Comparison of ENCODE assay signal across 8 cellular contexts in the genomic region with DNA sequence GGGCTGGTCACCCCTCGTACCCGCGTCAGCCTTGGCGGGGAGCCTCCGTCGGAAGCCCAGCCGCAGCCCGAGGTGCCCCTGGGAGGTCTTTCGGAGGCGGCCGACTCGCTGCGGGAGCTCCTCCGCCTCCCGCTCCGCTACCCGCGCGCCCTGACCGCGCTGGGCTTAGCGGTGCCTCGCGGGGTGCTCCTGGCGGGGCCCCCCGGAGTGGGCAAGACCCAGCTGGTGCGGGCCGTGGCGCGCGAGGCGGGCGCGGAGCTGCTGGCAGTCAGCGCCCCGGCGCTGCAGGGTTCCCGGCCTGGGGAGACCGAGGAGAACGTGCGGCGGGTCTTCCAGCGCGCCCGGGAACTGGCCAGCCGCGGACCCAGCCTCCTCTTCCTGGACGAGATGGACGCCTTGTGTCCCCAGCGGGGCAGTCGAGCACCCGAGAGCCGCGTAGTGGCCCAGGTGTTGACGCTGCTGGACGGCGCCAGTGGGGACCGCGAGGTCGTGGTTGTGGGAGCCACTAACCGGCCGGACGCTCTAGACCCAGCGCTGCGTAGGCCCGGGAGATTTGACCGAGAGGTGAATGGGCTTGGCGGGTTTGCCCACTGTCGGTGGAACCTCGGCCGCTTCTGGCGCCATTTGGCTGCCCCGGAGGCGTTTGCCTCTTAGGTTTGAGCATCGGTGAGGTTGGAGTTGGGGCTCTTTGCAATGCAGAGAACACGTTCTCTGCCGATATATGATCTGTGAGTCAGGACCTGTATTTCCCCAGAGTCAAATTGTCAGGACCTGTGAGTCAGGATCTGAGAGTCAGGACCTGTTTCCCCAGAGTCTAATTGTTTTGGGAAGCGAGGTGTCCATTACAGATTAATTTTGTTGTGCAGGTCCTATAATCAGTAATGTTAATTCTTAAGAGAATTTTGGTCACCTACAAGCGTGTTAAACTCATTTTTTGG. TPM values are rescaled to one million over a fixed set of nuclear protein-coding genes. Genes with fewer than 3 reads are reported as not detected.
A peak's percentile ranks its signal among the peaks of the same experiment; 100 is the strongest.
DNase-seq lines count a peak whose midpoint lies in the region; ATAC-seq and TF ChIP-seq lines count a peak whose summit lies in the region.

No MANE protein-coding gene starts in this region.

- POLR2A ChIA-PET in activated CD4-positive, alpha-beta memory T cell treated with anti-CD3 and anti-CD28 coated beads, Interleukin-2, amount 10 ng/mL, durations not matched to agents 7 days and 5 days (lab: Charles Lee) = interaction anchor here (0.6 to 3.6 kb wide), 20 partner anchors 8 to 282 kb away, joined by 3 to 70 read pairs (median 7); partner anchors contain the start of gene BLOC1S6

- no peaks in the 10 kb centered on the region for H3K27me3 ChIP-seq in GM23248 (replicated peaks; ENCODE audit: insufficient read depth)
- no peaks in the 10 kb centered on the region for H3K27me3 ChIP-seq in KMS-11 (ENCODE audit: insufficient read depth, low read depth)
- no peaks in the 10 kb centered on the region for H3K27me3 ChIP-seq in thoracic aorta (replicated peaks; ENCODE audit: insufficient read depth)

- peaks cover 52% of the 10 kb centered on the region for H3K79me2 ChIP-seq in GM23248 (ENCODE audit: insufficient read depth)
- peaks cover 16% of the 10 kb centered on the region for H3K79me2 ChIP-seq in KMS-11 (ENCODE audit: insufficient read depth, low read depth)

- CTCF ChIA-PET in activated CD4-positive, alpha-beta memory T cell treated with anti-CD3 and anti-CD28 coated beads, Interleukin-2, amount 10 ng/mL, durations not matched to agents 7 days and 5 days (lab: Charles Lee) = interaction anchor here (1.0 to 7.2 kb wide), 11 partner anchors 10 to 675 kb away, joined by 3 to 60 read pairs (median 10); no protein-coding TSS in a partner anchor

- H3K27ac Mint-ChIP-seq in activated CD4-positive, alpha-beta memory T cell treated with anti-CD3 and anti-CD28 coated beads, Interleukin-2, amount 10 ng/mL, durations not matched to agents 7 days and 5 days = peak overlapping the region; percentile 79

- H3K9me3 Mint-ChIP-seq in activated CD4-positive, alpha-beta memory T cell treated with anti-CD3 and anti-CD28 coated beads, Interleukin-2, amount 10 ng/mL, durations not matched to agents 7 days and 5 days = no peaks in the 10 kb centered on the region

- H3K36me3 Mint-ChIP-seq in activated CD4-positive, alpha-beta memory T cell treated with anti-CD3 and anti-CD28 coated beads, Interleukin-2, amount 10 ng/mL, durations not matched to agents 7 days and 5 days (ENCODE audit: low read depth) = peaks cover 20% of the 10 kb centered on the region

- H3K4me3 Mint-ChIP-seq in activated CD4-positive, alpha-beta memory T cell treated with anti-CD3 and anti-CD28 coated beads, Interleukin-2, amount 10 ng/mL, durations not matched to agents 7 days and 5 days = peak overlapping the region; percentile 97

- WGBS in GM23248 (ENCODE audit: low coverage in 1 of 2, low lambda C conversion rate in 2 of 2, missing lambda C conversion rate in 2 of 2), 2 experiments = 2% methylated on average over 68 to 77 of the region's 79 CpGs

- peak overlapping the region; percentile 99 for H3K4me3 ChIP-seq in GM08714 (ENCODE audit: low read length)
- peak overlapping the region; percentile 94 for H3K4me3 ChIP-seq in GM23248
- H3K4me3 ChIP-seq in KMS-11 (IDR thresholded peaks at IDR 0.05; ENCODE audit: insufficient read depth, low read depth, low read length) = no peak overlapping the region
- peak overlapping the region; percentile 96 for H3K4me3 ChIP-seq in thoracic aorta

- H3K27me3 Mint-ChIP-seq in activated CD4-positive, alpha-beta memory T cell treated with anti-CD3 and anti-CD28 coated beads, Interleukin-2, amount 10 ng/mL, durations not matched to agents 7 days and 5 days = no peaks in the 10 kb centered on the region

- TF ChIP-seq CTCF in KMS-11 (conservative IDR thresholded peaks at IDR 0.05; ENCODE audit: low read depth, low read length) (no peak), thoracic aorta (IDR thresholded peaks at IDR 0.05) (no peak)

- H3K4me1 ChIP-seq in GM23248 (ENCODE audit: insufficient read depth) (peaks cover 9% of the 10 kb centered on the region), KMS-11 (ENCODE audit: low read depth, poor library complexity, severe bottlenecking) (peaks cover 51% of the 10 kb centered on the region), thoracic aorta (ENCODE audit: control insufficient read depth in 1 of 2, low read depth in 2 of 2) (peaks cover 7 to 32% of the 10 kb centered on the region in 2 donors)

- H2AFZ ChIP-seq in GM23248 (peak overlapping the region; percentile 99), KMS-11 (ENCODE audit: low read depth) (peak overlapping the region; percentile 93)

- H3K9me2 ChIP-seq in GM23248 (ENCODE audit: insufficient read depth) = no peaks in the 10 kb centered on the region

- no peak for ATAC-seq in thoracic aorta (ENCODE audit: insufficient number of reproducible peaks, low FRiP score, low read depth)

- no peaks in the 10 kb centered on the region for H3K9me3 ChIP-seq in GM23248 (ENCODE audit: low read depth)
- no peaks in the 10 kb centered on the region for H3K9me3 ChIP-seq in thoracic aorta

- H3K36me3 ChIP-seq in GM23248 (ENCODE audit: low read depth) (peaks cover 29% of the 10 kb centered on the region), KMS-11 (ENCODE audit: insufficient read depth) (0 out of 2 replicates have a peak, but pooled peaks cover 7% of the 10 kb centered on the region), thoracic aorta (peaks cover 10% of the 10 kb centered on the region)

- in situ Hi-C loops in GM23248 (cut with MboI) = loop anchor here (10.0 kb wide), 1 partner anchor 238 kb away; no protein-coding TSS in a partner anchor

- H3K9ac ChIP-seq in GM23248 (peak overlapping the region; percentile 88), KMS-11 (peak overlapping the region; percentile 84)

- H3K27ac ChIP-seq in GM23248 (peak overlapping the region; percentile 75), KMS-11 (peak overlapping the region; percentile 70), epithelial cell of prostate (peak overlapping the region; percentile 84), thoracic aorta (peak overlapping the region; percentile 88 to 90)

- DNase-seq in GM23248 = peak; percentile 80
- peak; percentile 42 for DNase-seq in activated CD4-positive, alpha-beta memory T cell treated with anti-CD3 and anti-CD28 coated beads, Interleukin-2, amount 10 ng/mL, durations not matched to agents 7 days and 5 days
- DNase-seq in epithelial cell of prostate (ENCODE audit: low read depth, low spot score) = peak; percentile 49
- peak; percentile 38 for DNase-seq in myocyte (ENCODE audit: low read depth)
- no peak for DNase-seq in thoracic aorta (ENCODE audit: low spot score)
- no peak for DNase-seq in NCI-H2107 treated with DMSO at 0.1 percent for 48 hours (lab: John Stamatoyannopoulos, UW; ENCODE audit: unreplicated experiment)

- no peaks in the 10 kb centered on the region for H3F3A ChIP-seq in GM23248 (ENCODE audit: insufficient read depth)

- H3K4me1 Mint-ChIP-seq in activated CD4-positive, alpha-beta memory T cell treated with anti-CD3 and anti-CD28 coated beads, Interleukin-2, amount 10 ng/mL, durations not matched to agents 7 days and 5 days = peaks cover 37% of the 10 kb centered on the region

- peak overlapping the region; percentile 92 for H3K4me2 ChIP-seq in GM23248 (ENCODE audit: unreplicated experiment)
- peak overlapping the region; percentile 94 for H3K4me2 ChIP-seq in KMS-11

- H4K20me1 ChIP-seq in GM23248 (ENCODE audit: insufficient read depth) (no peaks in the 10 kb centered on the region), KMS-11 (ENCODE audit: insufficient read depth) (0 out of 2 replicates have a peak, but pooled peaks cover 3% of the 10 kb centered on the region)

RNA-seq across cellular contexts. Expression of gene GATM, which starts 24.9 kb away (rescaled TPM):
- total RNA-seq in GM23248 (2014; rRNA removed; shearing (Covaris generic)) = 0.89 TPM in 1 of 2 replicates, not detected in the other
- 0.14 TPM in 1 of 2 replicates, not detected in the other for polyA plus RNA-seq in GM23248 (2016; fragmentation: Nextera tagmentation; extraction: Ambion mirVana)
- 1 to 10 TPM; 1.9 to 2.2 TPM for total RNA-seq in activated CD4-positive, alpha-beta memory T cell treated with anti-CD3 and anti-CD28 coated beads, Interleukin-2, amount 10 ng/mL, durations not matched to agents 7 days and 5 days
- total RNA-seq in myocyte = 36.4 and 47.1 TPM in 2 replicates
- polyA plus RNA-seq in myocyte (2012) = 4.3 TPM
- total RNA-seq in thoracic aorta = 10 to 100 TPM; 25.0 to 27.6 TPM

Comparison
In these comparisons a context has a peak if more than half of its experiments do, and no peak if none do; other contexts are left out.
1. DNase-seq: peak in GM23248 (single experiment), activated CD4-positive, alpha-beta memory T cell treated with anti-CD3 and anti-CD28 coated beads, Interleukin-2, amount 10 ng/mL, durations not matched to agents 7 days and 5 days (single experiment), epithelial cell of prostate (single experiment) and myocyte (single experiment); none in thoracic aorta (single experiment) and NCI-H2107 treated with DMSO at 0.1 percent for 48 hours (single experiment).
2. RNA of gene GATM, which starts 24.9 kb away (total RNA-seq): 36.4 to 47.1 TPM in myocyte and 25.0 to 27.6 TPM in thoracic aorta; 1.9 to 2.2 TPM in activated CD4-positive, alpha-beta memory T cell treated with anti-CD3 and anti-CD28 coated beads, Interleukin-2, amount 10 ng/mL, durations not matched to agents 7 days and 5 days and 0.89 TPM in GM23248; every median in the first group is over 4 times any median in the second.
3. Peak in every context shown above with its lines, with median percentiles within 50 percentile points of each other: H3K27ac ChIP-seq.